1 cellular context compared by ENCODE assay signal in the genomic region with DNA sequence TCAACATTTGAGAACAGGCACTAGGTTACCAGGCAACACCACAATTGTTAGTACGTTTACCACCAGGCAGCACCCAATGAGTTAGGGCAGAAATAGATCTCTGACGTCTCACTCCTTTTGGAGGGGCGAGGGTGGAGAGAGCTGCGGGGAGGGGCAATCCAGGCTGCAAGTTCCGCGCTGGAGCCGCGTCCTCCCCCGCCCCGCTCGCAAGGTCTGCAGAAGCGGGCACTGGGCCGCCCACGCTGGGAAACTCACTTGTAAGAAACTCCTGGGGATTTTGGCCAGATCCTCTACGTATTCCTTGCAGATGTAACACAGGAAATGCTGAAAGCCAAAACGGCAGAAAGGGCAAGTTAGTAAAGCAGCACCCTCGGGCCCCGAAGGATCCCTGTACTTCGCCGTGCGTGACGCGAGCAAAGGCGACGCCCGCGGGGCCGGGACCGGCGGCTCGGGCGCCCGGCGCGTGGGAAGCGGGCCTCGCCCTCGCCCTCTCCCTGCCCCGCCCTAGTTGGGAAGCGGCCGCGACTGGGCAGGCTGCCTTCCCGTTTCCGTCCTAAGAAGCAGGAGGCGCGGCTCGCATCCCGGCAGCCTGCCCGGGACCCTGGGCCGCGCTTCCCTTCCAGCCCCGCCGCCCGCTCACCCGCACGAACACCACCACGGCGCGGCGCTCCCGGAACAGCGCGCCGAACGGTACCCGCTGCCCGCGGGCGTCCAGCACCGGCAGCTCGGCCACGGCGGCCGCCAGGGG.
TF ChIP-seq lines count a peak whose summit lies in the region.

No MANE protein-coding gene starts in this region.

TF ChIP-seq in K562, 482 proteins besides CTCF, POLR2A, EP300 and RAD21 (continued from another document and continues in another):
- TF ChIP-seq TAF1 (IDR thresholded peaks at IDR 0.05; ENCODE audit: control insufficient read depth, extremely low read depth, insufficient read depth, low read length, severe bottlenecking) = peak; percentile 47
- TF ChIP-seq, protein P1, sequence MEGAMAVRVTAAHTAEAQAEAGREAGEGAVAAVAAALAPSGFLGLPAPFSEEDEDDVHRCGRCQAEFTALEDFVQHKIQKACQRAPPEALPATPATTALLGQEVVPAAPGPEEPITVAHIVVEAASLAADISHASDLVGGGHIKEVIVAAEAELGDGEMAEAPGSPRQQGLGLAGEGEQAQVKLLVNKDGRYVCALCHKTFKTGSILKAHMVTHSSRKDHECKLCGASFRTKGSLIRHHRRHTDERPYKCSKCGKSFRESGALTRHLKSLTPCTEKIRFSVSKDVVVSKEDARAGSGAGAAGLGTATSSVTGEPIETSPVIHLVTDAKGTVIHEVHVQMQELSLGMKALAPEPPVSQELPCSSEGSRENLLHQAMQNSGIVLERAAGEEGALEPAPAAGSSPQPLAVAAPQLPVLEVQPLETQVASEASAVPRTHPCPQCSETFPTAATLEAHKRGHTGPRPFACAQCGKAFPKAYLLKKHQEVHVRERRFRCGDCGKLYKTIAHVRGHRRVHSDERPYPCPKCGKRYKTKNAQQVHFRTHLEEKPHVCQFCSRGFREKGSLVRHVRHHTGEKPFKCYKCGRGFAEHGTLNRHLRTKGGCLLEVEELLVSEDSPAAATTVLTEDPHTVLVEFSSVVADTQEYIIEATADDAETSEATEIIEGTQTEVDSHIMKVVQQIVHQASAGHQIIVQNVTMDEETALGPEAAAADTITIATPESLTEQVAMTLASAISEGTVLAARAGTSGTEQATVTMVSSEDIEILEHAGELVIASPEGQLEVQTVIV (CRISPR knock-in tag; IDR thresholded peaks at IDR 0.05; ENCODE audit: borderline replicate concordance) = no peak
- no peak for TF ChIP-seq BRD9 (IDR thresholded peaks at IDR 0.05; ENCODE audit: low read depth, partially characterized antibody)
- TF ChIP-seq SLC30A9 (CRISPR knock-in tag; IDR thresholded peaks at IDR 0.05) = no peak
- TF ChIP-seq MCM3 (IDR thresholded peaks at IDR 0.05) = no peak
- no peak for TF ChIP-seq ZBED1 (IDR thresholded peaks at IDR 0.05)
- TF ChIP-seq GABPB1 (CRISPR knock-in tag; IDR thresholded peaks at IDR 0.05) = peak; percentile 32; the same call in 1 of the 2 replicates
- no peak for TF ChIP-seq LARP7 (IDR thresholded peaks at IDR 0.05)
- no peak for TF ChIP-seq SMC3 (conservative IDR thresholded peaks at IDR 0.05; ENCODE audit: insufficient read depth, low read depth, low read length)
- no peak for TF ChIP-seq CAMTA2 (CRISPR knock-in tag; conservative IDR thresholded peaks at IDR 0.05)
- TF ChIP-seq KDM1A (IDR thresholded peaks at IDR 0.05) = no peak
- TF ChIP-seq THAP12 (CRISPR knock-in tag; IDR thresholded peaks at IDR 0.05) = no peak
- peak; percentile 71; the same call in 1 of the 2 replicates for TF ChIP-seq MTA3 (IDR thresholded peaks at IDR 0.05; ENCODE audit: borderline replicate concordance)
- peak; percentile 67 for TF ChIP-seq SMAD4 (CRISPR knock-in tag; conservative IDR thresholded peaks at IDR 0.05)
- peak in 1 of 2 experiments; percentile 96; a peak in 2 of 4 replicates for TF ChIP-seq ZNF639 (CRISPR knock-in tag; conservative IDR thresholded peaks at IDR 0.05 in 1 of 2, IDR thresholded peaks at IDR 0.05 in 1 of 2)
- no peak for TF ChIP-seq MEIS2 (IDR thresholded peaks at IDR 0.05; ENCODE audit: partially characterized antibody)
- no peak for TF ChIP-seq ZNF449 (CRISPR knock-in tag; IDR thresholded peaks at IDR 0.05)
- TF ChIP-seq HNRNPUL1 (IDR thresholded peaks at IDR 0.05; ENCODE audit: low read length) = no peak
- TF ChIP-seq JUND (IDR thresholded peaks at IDR 0.05; ENCODE audit: borderline replicate concordance, low read depth, low read length) = no peak
- no peak for TF ChIP-seq JUND (tag; IDR thresholded peaks at IDR 0.05; ENCODE audit: borderline replicate concordance, low read depth, low read length)
- no peak for TF ChIP-seq E2F8 (IDR thresholded peaks at IDR 0.05; ENCODE audit: low read depth, partially characterized antibody)
- no peak for TF ChIP-seq FOXK1 (CRISPR knock-in tag; IDR thresholded peaks at IDR 0.05; ENCODE audit: borderline replicate concordance)
- TF ChIP-seq PPARD (CRISPR knock-in tag; IDR thresholded peaks at IDR 0.05) = no peak
- TF ChIP-seq CTBP1 (IDR thresholded peaks at IDR 0.05; ENCODE audit: borderline replicate concordance) = peak; percentile 86
- no peak for TF ChIP-seq NR4A1 (CRISPR knock-in tag; IDR thresholded peaks at IDR 0.05)
- no peak for TF ChIP-seq NR4A1 (tag; IDR thresholded peaks at IDR 0.05)
- peak; percentile 70 for TF ChIP-seq L3MBTL2 (IDR thresholded peaks at IDR 0.05)
- peak; percentile 70; the same call in 1 of the 2 replicates for TF ChIP-seq HNRNPL (IDR thresholded peaks at IDR 0.05; ENCODE audit: low read depth, low read length)
- TF ChIP-seq ARHGAP35 (IDR thresholded peaks at IDR 0.05; ENCODE audit: partially characterized antibody) = no peak
- TF ChIP-seq FOXK2 (conservative IDR thresholded peaks at IDR 0.05 in 1 of 2, IDR thresholded peaks at IDR 0.05 in 1 of 2; ENCODE audit: low read depth in 2 of 2) = no peak
- TF ChIP-seq ZEB2 (IDR thresholded peaks at IDR 0.05) = no peak
- peak; percentile 63 for TF ChIP-seq RBBP5 (IDR thresholded peaks at IDR 0.05; ENCODE audit: borderline replicate concordance, insufficient read depth, low read length, poor library complexity, severe bottlenecking)
- no peak for TF ChIP-seq HOXB6 (CRISPR knock-in tag; IDR thresholded peaks at IDR 0.05; ENCODE audit: borderline replicate concordance)
- TF ChIP-seq CREB3L1 (IDR thresholded peaks at IDR 0.05; ENCODE audit: borderline replicate concordance, low read depth) = peak; percentile 40; the same call in 1 of the 2 replicates
- TF ChIP-seq ZNF263 (CRISPR knock-in tag; IDR thresholded peaks at IDR 0.05; ENCODE audit: borderline replicate concordance) = no peak
- TF ChIP-seq NFYB (IDR thresholded peaks at IDR 0.05; ENCODE audit: extremely low read depth, insufficient read length) = no peak
- TF ChIP-seq ESRRA (IDR thresholded peaks at IDR 0.05; ENCODE audit: borderline replicate concordance, low read depth) = peak; percentile 32; the same call in 1 of the 2 replicates
- TF ChIP-seq ZBTB17 (CRISPR knock-in tag; IDR thresholded peaks at IDR 0.05) = 0 out of 2 replicates have a peak, but pooled peaks have one; percentile 50
- TF ChIP-seq, protein P2, sequence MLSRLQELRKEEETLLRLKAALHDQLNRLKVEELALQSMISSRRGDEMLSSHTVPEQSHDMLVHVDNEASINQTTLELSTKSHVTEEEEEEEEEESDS (CRISPR knock-in tag; IDR thresholded peaks at IDR 0.05) = no peak
- TF ChIP-seq NCOA6 (IDR thresholded peaks at IDR 0.05) = no peak
- TF ChIP-seq SAP30 (IDR thresholded peaks at IDR 0.05; ENCODE audit: borderline replicate concordance, insufficient read depth, low read depth, low read length, poor library complexity, severe bottlenecking) = peak; percentile 47
- no peak for TF ChIP-seq SAFB2 (IDR thresholded peaks at IDR 0.05; ENCODE audit: borderline replicate concordance, low read depth, low read length, severe bottlenecking)
- TF ChIP-seq HMG20B (CRISPR knock-in tag; IDR thresholded peaks at IDR 0.05) = no peak
- TF ChIP-seq PCBP1 (IDR thresholded peaks at IDR 0.05; ENCODE audit: low read depth, low read length, poor library complexity, severe bottlenecking) = peak; percentile 13
- TF ChIP-seq PHF20 (IDR thresholded peaks at IDR 0.05; ENCODE audit: partially characterized antibody) = peak; percentile 19
- TF ChIP-seq ZNF280A (IDR thresholded peaks at IDR 0.05; ENCODE audit: low read depth, partially characterized antibody) = no peak
- no peak for TF ChIP-seq RCOR1 (IDR thresholded peaks at IDR 0.05; ENCODE audit: borderline replicate concordance in 1 of 2, low read depth in 2 of 2, low read length in 2 of 2)
- TF ChIP-seq CBX1 (IDR thresholded peaks at IDR 0.05; ENCODE audit: low read depth) = peak; percentile 28; the same call in 1 of the 2 replicates
- no peak for TF ChIP-seq ZKSCAN8 (CRISPR knock-in tag; IDR thresholded peaks at IDR 0.05)
- no peak for TF ChIP-seq ZNF274 (IDR thresholded peaks at IDR 0.05; ENCODE audit: borderline replicate concordance, low read depth, low read length)
- no peak for TF ChIP-seq ZNF444 (CRISPR knock-in tag; IDR thresholded peaks at IDR 0.05)
- no peak for TF ChIP-seq ZFP1 (CRISPR knock-in tag; IDR thresholded peaks at IDR 0.05)
- TF ChIP-seq CREM (IDR thresholded peaks at IDR 0.05; ENCODE audit: low read depth) = peak; percentile 87
- TF ChIP-seq CCNT2 (IDR thresholded peaks at IDR 0.05; ENCODE audit: borderline replicate concordance, extremely low read depth, insufficient read length, low read depth, low read length) = peak; percentile 52
- no peak for TF ChIP-seq EP400 (IDR thresholded peaks at IDR 0.05)
- peak; percentile 76 for TF ChIP-seq SIN3B (IDR thresholded peaks at IDR 0.05; ENCODE audit: low read depth)
- no peak for TF ChIP-seq ZNF586 (CRISPR knock-in tag; conservative IDR thresholded peaks at IDR 0.05)
